Comparison of ENCODE assay signal across 13 cellular contexts in genomic region chr2:127134833-127135830, GRCh38. TPM values are rescaled to one million over a fixed set of nuclear protein-coding genes. Genes with fewer than 3 reads are reported as not detected.
DNase-seq lines count a peak whose midpoint lies in the region; ATAC-seq lines count a peak whose summit lies in the region.
"Had no signal": no experiment of that assay in that cellular context is flagged by ENCODE, and none has a peak within 500 bp of the region (broad histone marks: within the 10 kb centered on the region; RNA-seq: fewer than 3 reads in every experiment).

No MANE protein-coding gene starts in this region.

- H3K36me3 Mint-ChIP-seq in effector memory CD8-positive, alpha-beta T cell (ENCODE audit: insufficient read depth), result no peaks in the 10 kb centered on the region

- H3K4me1 Mint-ChIP-seq in effector memory CD8-positive, alpha-beta T cell (ENCODE audit: low read depth in 2 of 2), result no peaks in the 10 kb centered on the region

- peak; percentile 62 for ATAC-seq in HG02870 (IDR thresholded peaks at IDR 0.05; ENCODE audit: unreplicated experiment)
- no peak for ATAC-seq in HG03565 (IDR thresholded peaks at IDR 0.05; ENCODE audit: unreplicated experiment)
- ATAC-seq in HG02642 (IDR thresholded peaks at IDR 0.05; ENCODE audit: poor library complexity, unreplicated experiment), result no peak
- ATAC-seq in effector memory CD8-positive, alpha-beta T cell (replicated peaks), result no peak
- ATAC-seq: activated T-cell treated with anti-CD3 and anti-CD28 coated beads, Interleukin-2, amount 50 U/mL, for 4 hours had no signal

- peaks cover 0 to 9% of the 10 kb centered on the region in 2 donors for H3K27me3 Mint-ChIP-seq in effector memory CD8-positive, alpha-beta T cell

- no peak overlapping the region for H3K4me3 Mint-ChIP-seq in effector memory CD8-positive, alpha-beta T cell
- H3K4me3 Mint-ChIP-seq: activated T-cell treated with anti-CD3 and anti-CD28 coated beads, Interleukin-2, amount 50 U/mL, for 4 hours had no signal

- H3K9me3 Mint-ChIP-seq in effector memory CD8-positive, alpha-beta T cell, result no peaks in the 10 kb centered on the region
- H3K9me3 Mint-ChIP-seq: activated T-cell treated with anti-CD3 and anti-CD28 coated beads, Interleukin-2, amount 50 U/mL, for 4 hours had no signal

- peak overlapping the region in 1 of 2 donors; percentile 34 for H3K27ac Mint-ChIP-seq in effector memory CD8-positive, alpha-beta T cell

- DNase-seq in CD1c-positive myeloid dendritic cell (ENCODE audit: extremely low spot score) (peak; percentile 87), myocyte (ENCODE audit: low read depth) (peak; percentile 78), cerebellar cortex (ENCODE audit: low spot score) (no peak)
- no peak for DNase-seq in effector memory CD8-positive, alpha-beta T cell
- DNase-seq: activated CD4-positive, CD25-positive, alpha-beta regulatory T cell; activated T-cell treated with anti-CD3 and anti-CD28 coated beads, Interleukin-2, amount 50 U/mL, for 4 hours; NCI-H1694 treated with DMSO at 0.1 percent for 48 hours; stimulated activated CD4-positive, alpha-beta T cell treated with anti-CD3 and anti-CD28 coated beads, Interleukin-4, amount 100 ng/mL, for 24 hours had no signal

- peak overlapping the region; percentile 77 for H3K27ac ChIP-seq in cingulate gyrus (ENCODE audit: low read depth, low read length)
- H3K27ac ChIP-seq: C4-2B had no signal

RNA-seq across cellular contexts. Expression of gene BIN1, which starts 28.2 kb away (rescaled TPM):
- total RNA-seq in myocyte, result 3,190 and 3,208 TPM in 2 replicates
- 771 TPM for polyA plus RNA-seq in myocyte (2012)

Comparison
In these comparisons a context has a peak if more than half of its experiments do, and no peak if none do; other contexts are left out.
1. DNase-seq: peak in CD1c-positive myeloid dendritic cell (single experiment) and myocyte (single experiment); none in cerebellar cortex (single experiment) and effector memory CD8-positive, alpha-beta T cell (0 of 3).